In the genomic region with DNA sequence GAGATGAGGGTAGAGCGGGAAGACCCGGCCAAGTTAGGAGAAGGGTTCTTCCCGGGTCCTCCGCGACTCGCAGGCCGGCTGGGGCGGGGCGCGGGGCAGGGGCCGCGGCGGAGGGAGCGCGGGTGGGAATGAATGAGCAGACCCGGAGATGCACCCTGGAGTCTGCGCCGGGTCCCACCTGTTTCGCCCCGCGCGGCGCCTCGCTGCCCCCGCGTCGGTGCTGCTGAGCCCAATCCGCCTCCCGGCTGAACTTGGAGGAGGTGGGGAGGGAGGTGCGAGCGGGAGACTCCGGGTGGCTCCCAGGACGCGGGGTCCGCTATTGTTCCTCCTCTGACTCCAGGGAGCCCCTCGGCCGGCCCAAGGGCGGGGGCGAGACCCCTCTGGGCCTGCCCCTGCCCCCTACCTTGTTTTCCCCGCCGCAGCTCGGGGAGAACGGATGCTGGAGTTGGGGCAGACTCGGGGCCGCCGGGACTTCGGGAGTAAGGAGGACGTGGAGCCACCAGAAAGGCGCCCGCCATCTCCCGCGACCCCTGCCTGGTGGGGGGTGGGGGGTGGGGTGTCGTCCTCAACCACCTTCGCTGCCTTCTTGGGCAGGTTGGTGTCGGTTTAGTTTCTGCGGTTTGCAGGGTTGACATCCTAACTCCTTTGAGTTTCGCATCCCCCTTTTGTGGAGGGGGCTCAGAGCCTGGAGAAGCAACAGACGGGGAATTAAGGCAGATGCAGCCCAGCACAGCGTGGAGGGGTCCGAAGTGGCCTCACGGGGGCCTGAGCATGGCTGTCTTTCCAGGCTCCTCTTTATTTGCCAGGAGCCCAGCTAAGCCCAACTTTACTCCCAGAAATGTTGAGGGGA, we compare ENCODE assay signal across 8 cellular contexts.
DNase-seq lines count a peak whose midpoint lies in the region; ATAC-seq and FAIRE-seq lines count a peak whose summit lies in the region.

No MANE protein-coding gene starts in this region.

- peak overlapping the region; percentile 50 for H3K9ac ChIP-seq in SK-N-MC (ENCODE audit: insufficient read length)
- peak overlapping the region; percentile 36 to 67 for H3K9ac ChIP-seq in mucosa of rectum (ENCODE audit: low read depth in 1 of 2, low read length in 2 of 2)

- no peak for ATAC-seq in HG02763 (IDR thresholded peaks at IDR 0.05; ENCODE audit: unreplicated experiment)
- no peak for ATAC-seq in GM18502 (IDR thresholded peaks at IDR 0.05; ENCODE audit: poor library complexity, unreplicated experiment)

- no peak for FAIRE-seq in urothelium cell line (lab: Jason Lieb, UNC)

- peak; percentile 16 for DNase-seq in activated naive CD4-positive, alpha-beta T cell treated with Interleukin-2 at 50 U/mL for 16 hours
- DNase-seq in activated naive CD4-positive, alpha-beta T cell (lab: John Stamatoyannopoulos, UW) = no peak
- no peak for DNase-seq in SK-N-MC (ENCODE audit: low read depth, low spot score)
- no peak for DNase-seq in effector memory CD4-positive, alpha-beta T cell
- peak; percentile 52 for DNase-seq in urothelium cell line (ENCODE audit: low spot score)

- H3K27ac ChIP-seq in SK-N-MC (no peak overlapping the region), mucosa of rectum (ENCODE audit: low read depth in 2 of 2, low read length in 2 of 2) (peak overlapping the region; percentile 75 to 82)
- H3K27ac ChIP-seq in effector memory CD4-positive, alpha-beta T cell (ENCODE audit: insufficient read depth, low read length, poor library complexity, severe bottlenecking) = no peak overlapping the region

- H3K4me3 ChIP-seq in SK-N-MC (peak overlapping the region; percentile 80), mucosa of rectum (ENCODE audit: low read length in 2 of 2) (peak overlapping the region; percentile 73)
- peak overlapping the region; percentile 86 for H3K4me3 ChIP-seq in effector memory CD4-positive, alpha-beta T cell (ENCODE audit: insufficient read depth, low read depth, low read length, poor library complexity, severe bottlenecking)

- H3K4me1 ChIP-seq in effector memory CD4-positive, alpha-beta T cell (ENCODE audit: control insufficient read depth, insufficient read depth, low read length, poor library complexity, severe bottlenecking) = peaks cover 15% of the 10 kb centered on the region
- H3K4me1 ChIP-seq in mucosa of rectum (ENCODE audit: control insufficient read depth in 2 of 2, insufficient read depth in 2 of 2, low read length in 2 of 2) = peaks cover 3 to 7% of the 10 kb centered on the region in 2 donors

- no peaks in the 10 kb centered on the region for H3K36me3 ChIP-seq in SK-N-MC (ENCODE audit: insufficient read depth, low read length)
- H3K36me3 ChIP-seq in effector memory CD4-positive, alpha-beta T cell (ENCODE audit: control insufficient read depth, insufficient read depth, low read length) = no peaks in the 10 kb centered on the region
- H3K36me3 ChIP-seq in mucosa of rectum (ENCODE audit: control insufficient read depth in 2 of 2, insufficient read depth in 2 of 2, low read length in 2 of 2) = no peaks in the 10 kb centered on the region

- no peaks in the 10 kb centered on the region for H3K9me3 ChIP-seq in SK-N-MC (ENCODE audit: low read depth, low read length)
- H3K9me3 ChIP-seq in effector memory CD4-positive, alpha-beta T cell (ENCODE audit: control insufficient read depth, low read length) = no peaks in the 10 kb centered on the region
- no peaks in the 10 kb centered on the region for H3K9me3 ChIP-seq in mucosa of rectum (ENCODE audit: control insufficient read depth in 2 of 2, low read length in 2 of 2)

- H3K27me3 ChIP-seq in effector memory CD4-positive, alpha-beta T cell (replicated peaks; ENCODE audit: control insufficient read depth, insufficient read depth, low read length, poor library complexity, severe bottlenecking) = peaks cover 5% of the 10 kb centered on the region
- H3K27me3 ChIP-seq in mucosa of rectum (ENCODE audit: control insufficient read depth in 2 of 2, insufficient read depth in 2 of 2, low read length in 2 of 2) = peaks cover 0 to 6% of the 10 kb centered on the region in 2 donors

Comparison
In these comparisons a context has a peak if more than half of its experiments do, and no peak if none do; other contexts are left out.
1. DNase-seq: peak in activated naive CD4-positive, alpha-beta T cell treated with Interleukin-2 at 50 U/mL for 16 hours (single experiment) and urothelium cell line (single experiment); none in activated naive CD4-positive, alpha-beta T cell (0 of 4), SK-N-MC (single experiment) and effector memory CD4-positive, alpha-beta T cell (0 of 3).
2. H3K27ac ChIP-seq: peak in mucosa of rectum (2 of 2); none in SK-N-MC (single experiment) and effector memory CD4-positive, alpha-beta T cell (single experiment).
3. Peak in every context shown above with its lines, with median percentiles within 50 percentile points of each other: H3K4me3 ChIP-seq.